19 cellular contexts compared by ENCODE assay signal in the genomic region with DNA sequence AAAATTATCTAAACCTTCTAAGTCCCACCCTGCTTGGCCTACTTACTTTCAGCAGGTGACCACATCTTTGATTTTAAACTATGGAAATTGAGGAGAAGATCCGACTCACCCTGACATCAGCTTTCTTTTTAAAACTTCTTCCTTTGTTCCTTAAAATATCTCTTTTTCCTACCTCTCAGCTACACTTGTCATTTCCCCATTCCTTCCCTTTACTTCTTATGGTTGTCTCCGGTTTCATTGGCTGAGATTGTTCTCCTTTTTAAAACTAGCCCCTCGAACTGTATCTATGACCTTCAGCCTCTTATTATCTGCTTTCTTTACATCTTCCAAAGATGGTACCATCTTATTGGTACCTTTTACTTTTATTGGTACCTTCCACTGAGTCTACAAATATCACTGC.
"Had no signal": no experiment of that assay in that cellular context is flagged by ENCODE, and none has a peak within 500 bp of the region (broad histone marks: within the 10 kb centered on the region; RNA-seq: fewer than 3 reads in every experiment).

No MANE protein-coding gene starts in this region.

- DNase-seq: cortex of kidney; effector memory CD4-positive, alpha-beta T cell; heart right ventricle; islet precursor cell; mammary epithelial cell; natural killer cell; nucleus accumbens; pancreas; right lobe of liver; stimulated activated CD4-positive, alpha-beta T cell treated with anti-CD3 and anti-CD28 coated beads, Interleukin-4, amount 100 ng/mL, for 1 hour; stimulated activated CD8-positive, alpha-beta memory T cell treated with anti-CD3 and anti-CD28 coated beads, Interleukin-4, amount 100 ng/mL, for 48 hours; stimulated activated naive CD8-positive, alpha-beta T cell treated with anti-CD3 and anti-CD28 coated beads, Interleukin-15, Interleukin-2, amounts not matched to agents 100 U/mL and 50 U/mL, for 24 hours; thyroid gland had no signal

- H3K9me3 ChIP-seq: pancreas, prostate gland, right lobe of liver, suprapubic skin, thyroid gland had no signal

- H3K27ac Mint-ChIP-seq: mesothelial cell of epicardium; natural killer cell; neural progenitor cell; stimulated activated effector memory CD8-positive, alpha-beta T cell treated with anti-CD3 and anti-CD28 coated beads, Interleukin-12 subunit alpha, Interleukin-12 subunit beta, amount 100 ng/mL, for 72 hours; type B pancreatic cell had no signal

- H3K4me1 ChIP-seq: heart right ventricle, neural progenitor cell, prostate gland, suprapubic skin, thyroid gland had no signal

- H3K4me1 Mint-ChIP-seq: mesothelial cell of epicardium; natural killer cell; neural progenitor cell; stimulated activated effector memory CD8-positive, alpha-beta T cell treated with anti-CD3 and anti-CD28 coated beads, Interleukin-12 subunit alpha, Interleukin-12 subunit beta, amount 100 ng/mL, for 72 hours had no signal

- H3K27me3 ChIP-seq: heart right ventricle, neural progenitor cell, pancreas, right lobe of liver, suprapubic skin, thyroid gland had no signal

- H3K36me3 Mint-ChIP-seq: natural killer cell; stimulated activated effector memory CD8-positive, alpha-beta T cell treated with anti-CD3 and anti-CD28 coated beads, Interleukin-12 subunit alpha, Interleukin-12 subunit beta, amount 100 ng/mL, for 72 hours had no signal

- H3K4me3 Mint-ChIP-seq: mesothelial cell of epicardium; natural killer cell; neural progenitor cell; stimulated activated effector memory CD8-positive, alpha-beta T cell treated with anti-CD3 and anti-CD28 coated beads, Interleukin-12 subunit alpha, Interleukin-12 subunit beta, amount 100 ng/mL, for 72 hours; type B pancreatic cell had no signal

- H3K27me3 Mint-ChIP-seq: type B pancreatic cell had no signal

- H3K36me3 ChIP-seq: heart right ventricle, neural progenitor cell, pancreas, prostate gland, right lobe of liver, suprapubic skin, thyroid gland had no signal

- H2AFZ ChIP-seq: neural progenitor cell had no signal

- H3K9ac ChIP-seq: neural progenitor cell had no signal

- H3K4me2 ChIP-seq: neural progenitor cell had no signal

- H3K27ac ChIP-seq: heart right ventricle, neural progenitor cell, pancreas, prostate gland, right lobe of liver, suprapubic skin, thyroid gland had no signal

- H3K4me3 ChIP-seq: heart right ventricle, neural progenitor cell, pancreas, prostate gland, right lobe of liver, suprapubic skin, thyroid gland had no signal
